In genomic region chr17:63843387-63844292, GRCh38 we compare ENCODE assay signal across 1 cellular context.
A peak's percentile ranks its signal among the peaks of the same experiment; 100 is the strongest.
TF ChIP-seq lines count a peak whose summit lies in the region.

No MANE protein-coding gene starts in this region.

TF ChIP-seq in K562, 482 proteins besides CTCF, POLR2A, EP300 and RAD21 (continued from another document):
- peak; percentile 4; the same call in 1 of the 2 replicates for TF ChIP-seq ZNF589 (CRISPR knock-in tag; IDR thresholded peaks at IDR 0.05; ENCODE audit: low read depth)
- no peak for TF ChIP-seq ZNF146 (CRISPR knock-in tag; IDR thresholded peaks at IDR 0.05; ENCODE audit: unreplicated experiment)
- TF ChIP-seq ZNF592 (IDR thresholded peaks at IDR 0.05) = peak; percentile 25; the same call in 1 of the 2 replicates
- TF ChIP-seq TSHZ1 (CRISPR knock-in tag; IDR thresholded peaks at IDR 0.05) = no peak
- peak; percentile 24 for TF ChIP-seq ARID1B (IDR thresholded peaks at IDR 0.05)
- TF ChIP-seq ZNF785 (CRISPR knock-in tag; IDR thresholded peaks at IDR 0.05) = no peak
